ENCODE assay signal across 8 cellular contexts in genomic region chr11:5684627-5685362, GRCh38. TPM values are rescaled to one million over a fixed set of nuclear protein-coding genes. Genes with fewer than 3 reads are reported as not detected.
A peak's percentile ranks its signal among the peaks of the same experiment; 100 is the strongest.
DNase-seq lines count a peak whose midpoint lies in the region; ATAC-seq and TF ChIP-seq lines count a peak whose summit lies in the region.

TRIM5 (minus strand) TSS chr11:5685074; CDS start chr11:5680177, 4,897 bp downstream.

- CTCF ChIA-PET in CD8-positive, alpha-beta T cell (lab: Charles Lee): interaction anchor here (0.6 to 3.2 kb wide), 19 partner anchors 9 to 125 kb away, joined by 3 to 29 read pairs (median 4); partner anchors contain the start of gene OR52N2

- no peaks in the 10 kb centered on the region for H3K9me3 ChIP-seq in CD8-positive, alpha-beta T cell (ENCODE audit: low read length)
- H3K9me3 ChIP-seq in right atrium auricular region (no peaks in the 10 kb centered on the region), vagina (no peaks in the 10 kb centered on the region)

- peak within 1 kb of the TSS; percentile 95 for H3K27ac Mint-ChIP-seq in CD8-positive, alpha-beta T cell
- H3K27ac Mint-ChIP-seq in T-helper 1 cell treated with Interleukin-12 subunit alpha and Interleukin-12 subunit beta and Interleukin-4 antibody, amounts not matched to agents 30 μg/mL and 1 μg/mL, for 36 hours: peak within 1 kb of the TSS; percentile 98

- H3K27me3 Mint-ChIP-seq in CD8-positive, alpha-beta T cell (ENCODE audit: low read depth): no peaks in the 10 kb centered on the region
- no peaks in the 10 kb centered on the region for H3K27me3 Mint-ChIP-seq in T-helper 1 cell treated with Interleukin-12 subunit alpha and Interleukin-12 subunit beta and Interleukin-4 antibody, amounts not matched to agents 30 μg/mL and 1 μg/mL, for 36 hours (ENCODE audit: low read depth)

- H3K9me3 Mint-ChIP-seq in CD8-positive, alpha-beta T cell: no peaks in the 10 kb centered on the region
- no peaks in the 10 kb centered on the region for H3K9me3 Mint-ChIP-seq in T-helper 1 cell treated with Interleukin-12 subunit alpha and Interleukin-12 subunit beta and Interleukin-4 antibody, amounts not matched to agents 30 μg/mL and 1 μg/mL, for 36 hours

- peaks cover 4% of the 10 kb centered on the region for H3K36me3 ChIP-seq in CD8-positive, alpha-beta T cell (ENCODE audit: insufficient read depth, low read length)
- H3K36me3 ChIP-seq in right atrium auricular region (peaks cover under 1% of the 10 kb centered on the region), vagina (peaks cover 0 to 5% of the 10 kb centered on the region in 2 donors)

- peak; percentile 55 to 86 (median 72) for DNase-seq in CD8-positive, alpha-beta T cell
- peak; percentile 68 to 89 for DNase-seq in HL-60 (ENCODE audit: low read depth in 1 of 2, low spot score in 1 of 2)
- DNase-seq in amygdala (lab: John Stamatoyannopoulos, UW): peak in 43 of 56 donors; percentile 2 to 64 (median 31)
- DNase-seq in right atrium auricular region (ENCODE audit: low spot score): peak; percentile 96
- peak; percentile 47 for DNase-seq in putamen (ENCODE audit: low spot score)
- DNase-seq in vagina (ENCODE audit: extremely low spot score in 2 of 2): peak in 1 of 2 donors; percentile 97

- peak in 1 of 2 donors; percentile 49 for TF ChIP-seq POLR2A in vagina (IDR thresholded peaks at IDR 0.05)

- H3K4me1 ChIP-seq in CD8-positive, alpha-beta T cell (ENCODE audit: insufficient read depth, low read length): peaks cover 19% of the 10 kb centered on the region
- peaks cover 0 to 24% of the 10 kb centered on the region in 2 donors for H3K4me1 ChIP-seq in right atrium auricular region
- H3K4me1 ChIP-seq in vagina: peaks cover 29% of the 10 kb centered on the region

- H3K4me1 Mint-ChIP-seq in CD8-positive, alpha-beta T cell (ENCODE audit: low read depth): peaks cover 67% of the 10 kb centered on the region
- peaks cover 38% of the 10 kb centered on the region for H3K4me1 Mint-ChIP-seq in T-helper 1 cell treated with Interleukin-12 subunit alpha and Interleukin-12 subunit beta and Interleukin-4 antibody, amounts not matched to agents 30 μg/mL and 1 μg/mL, for 36 hours (ENCODE audit: low read depth)

- peak within 1 kb of the TSS; percentile 93 for H3K4me3 ChIP-seq in CD8-positive, alpha-beta T cell (ENCODE audit: low read depth, low read length)
- H3K4me3 ChIP-seq in HL-60 (replicated peaks; ENCODE audit: insufficient read depth, low read length) (peak within 1 kb of the TSS; percentile 60), right atrium auricular region (peak within 1 kb of the TSS; percentile 36 to 47), vagina (peak within 1 kb of the TSS; percentile 49 to 53)

- POLR2A ChIA-PET in CD8-positive, alpha-beta T cell (lab: Charles Lee): interaction anchor here (0.7 to 1.4 kb wide), 3 partner anchors 13 to 35 kb away, joined by 3 to 6 read pairs (median 3); no protein-coding TSS in a partner anchor

- H3K27me3 ChIP-seq in CD8-positive, alpha-beta T cell (ENCODE audit: insufficient read depth, low read length): no peaks in the 10 kb centered on the region
- H3K27me3 ChIP-seq in HL-60 (ENCODE audit: insufficient read depth, poor library complexity, severe bottlenecking): no peaks in the 10 kb centered on the region
- H3K27me3 ChIP-seq in right atrium auricular region: no peaks in the 10 kb centered on the region
- H3K27me3 ChIP-seq in vagina: no peaks in the 10 kb centered on the region

- peaks cover 28% of the 10 kb centered on the region for H3K36me3 Mint-ChIP-seq in CD8-positive, alpha-beta T cell
- H3K36me3 Mint-ChIP-seq in T-helper 1 cell treated with Interleukin-12 subunit alpha and Interleukin-12 subunit beta and Interleukin-4 antibody, amounts not matched to agents 30 μg/mL and 1 μg/mL, for 36 hours (ENCODE audit: low read depth): peaks cover 14% of the 10 kb centered on the region

- ATAC-seq in CD8-positive, alpha-beta T cell: peak; percentile 86
- peak; percentile 73 for ATAC-seq in GM19455 (IDR thresholded peaks at IDR 0.05; ENCODE audit: unreplicated experiment)

- TF ChIP-seq CTCF in CD8-positive, alpha-beta T cell (IDR thresholded peaks at IDR 0.05): peak; percentile 79
- peak; percentile 27 for TF ChIP-seq CTCF in HL-60 (IDR thresholded peaks at IDR 0.05; ENCODE audit: insufficient read depth, low read length)
- peak; percentile 31 to 72 for TF ChIP-seq CTCF in right atrium auricular region (IDR thresholded peaks at IDR 0.05)
- TF ChIP-seq CTCF in vagina (IDR thresholded peaks at IDR 0.05): peak; percentile 28 to 64 (median 46)

- H3K4me3 Mint-ChIP-seq in CD8-positive, alpha-beta T cell: peak within 1 kb of the TSS; percentile 93
- H3K4me3 Mint-ChIP-seq in T-helper 1 cell treated with Interleukin-12 subunit alpha and Interleukin-12 subunit beta and Interleukin-4 antibody, amounts not matched to agents 30 μg/mL and 1 μg/mL, for 36 hours: peak within 1 kb of the TSS; percentile 98

- intact Hi-C loops in CD8-positive, alpha-beta T cell (cut with DNase I, micrococcal nuclease): loop anchor here (1.0 to 10.0 kb wide), 12 partner anchors 9 to 1080 kb away; partner anchors contain the start of genes FHIP1B (in 2 of the 2), OR52N2 (in 2 of the 2), TRIM68 (in 2 of the 2) and CNGA4 (in 1 of the 2)
- intact Hi-C loops in vagina (cut with DNase I): no loop called here

- H3K27ac ChIP-seq in CD8-positive, alpha-beta T cell (ENCODE audit: low read depth, low read length): peak within 1 kb of the TSS; percentile 74
- peak within 1 kb of the TSS; percentile 64 for H3K27ac ChIP-seq in HL-60 (replicated peaks)
- H3K27ac ChIP-seq in right atrium auricular region: peak within 1 kb of the TSS; percentile 87 to 89
- peak within 1 kb of the TSS; percentile 97 for H3K27ac ChIP-seq in vagina

RNA-seq across cellular contexts. Expression of gene TRIM5, which starts in this region (rescaled TPM):
- 1 to 10 TPM; 3.8 to 6.0 TPM for total RNA-seq in CD8-positive, alpha-beta T cell
- total RNA-seq in right atrium auricular region (10 to 100 TPM in 1 of 2 donors, 1 to 10 TPM in 1; 7.9 to 10.0 TPM), vagina (20.4 TPM)

Comparison
In these comparisons a context has a peak if more than half of its experiments do, and no peak if none do; other contexts are left out.
1. H3K4me3 ChIP-seq: peak in every context shown above with its lines; median percentile 93 in CD8-positive, alpha-beta T cell; 60 in HL-60; 51 in vagina; 42 in right atrium auricular region.
2. CTCF ChIP-seq: peak in every context shown above with its lines; median percentile 79 in CD8-positive, alpha-beta T cell; 52 in right atrium auricular region; 46 in vagina; 27 in HL-60.